ENCODE assay signal across 1 cellular context in the genomic region with DNA sequence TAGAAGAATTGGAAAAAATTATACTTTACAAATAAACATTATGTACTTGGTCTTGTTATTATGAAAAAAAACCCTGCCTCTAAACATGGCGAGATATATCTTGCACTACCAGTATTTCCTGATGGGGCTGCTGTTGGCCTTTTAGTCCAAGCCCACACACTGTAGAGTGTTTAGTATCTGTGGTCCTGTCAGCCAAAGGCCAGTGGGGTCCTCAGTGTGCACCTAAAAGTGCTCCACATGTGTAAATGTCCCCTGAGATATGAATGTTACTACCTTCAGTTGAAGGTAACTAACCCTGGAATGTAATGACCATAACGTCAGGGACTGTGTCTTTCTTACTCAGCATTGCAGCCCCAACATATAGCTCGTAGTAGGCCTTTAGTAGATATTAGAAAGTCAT.
TF ChIP-seq lines count a peak whose summit lies in the region.

No MANE protein-coding gene starts in this region.

TF ChIP-seq in HepG2, 621 proteins besides CTCF, POLR2A, EP300 and RAD21 (continued from another document and continues in another):
- TF ChIP-seq, protein P1, sequence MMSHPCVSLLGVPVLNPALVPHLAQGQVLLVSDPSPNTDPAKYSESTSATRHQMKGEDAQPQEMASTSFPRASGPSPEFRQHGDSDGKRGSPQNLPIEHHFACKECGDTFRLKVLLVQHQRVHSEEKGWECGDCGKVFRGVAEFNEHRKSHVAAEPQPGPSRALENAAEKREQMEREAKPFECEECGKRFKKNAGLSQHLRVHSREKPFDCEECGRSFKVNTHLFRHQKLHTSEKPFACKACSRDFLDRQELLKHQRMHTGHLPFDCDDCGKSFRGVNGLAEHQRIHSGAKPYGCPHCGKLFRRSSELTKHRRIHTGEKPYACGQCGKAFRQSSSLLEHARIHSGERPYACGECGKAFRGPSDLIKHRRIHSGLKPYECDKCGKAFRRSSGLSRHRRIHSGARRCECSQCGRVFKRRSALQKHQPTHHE (CRISPR knock-in tag; IDR thresholded peaks at IDR 0.05; ENCODE audit: borderline replicate concordance), result no peak
- TF ChIP-seq MEF2D (CRISPR knock-in tag; IDR thresholded peaks at IDR 0.05) (no peak), YEATS2 (CRISPR knock-in tag; IDR thresholded peaks at IDR 0.05; ENCODE audit: borderline replicate concordance) (no peak), ZFP90 (CRISPR knock-in tag; IDR thresholded peaks at IDR 0.05; ENCODE audit: borderline replicate concordance) (no peak), MAFG (CRISPR knock-in tag; IDR thresholded peaks at IDR 0.05) (no peak), ZBTB7A (CRISPR knock-in tag; IDR thresholded peaks at IDR 0.05) (no peak), JUND (CRISPR knock-in tag; IDR thresholded peaks at IDR 0.05) (no peak), NFYC (CRISPR knock-in tag; IDR thresholded peaks at IDR 0.05) (no peak), SRF (IDR thresholded peaks at IDR 0.05; ENCODE audit: low read depth, low read length) (no peak), ZNF761 (CRISPR knock-in tag; conservative IDR thresholded peaks at IDR 0.05) (no peak), ZNF841 (CRISPR knock-in tag; IDR thresholded peaks at IDR 0.05; ENCODE audit: borderline replicate concordance) (no peak), TOPORS (CRISPR knock-in tag; IDR thresholded peaks at IDR 0.05) (no peak), SMC3 (IDR thresholded peaks at IDR 0.05; ENCODE audit: low read length) (peak; percentile 91), SOX5 (CRISPR knock-in tag; IDR thresholded peaks at IDR 0.05; ENCODE audit: borderline replicate concordance) (no peak), MIXL1 (CRISPR knock-in tag; IDR thresholded peaks at IDR 0.05) (peak; percentile 29; the same call in 1 of the 2 replicates), WIZ (CRISPR knock-in tag; IDR thresholded peaks at IDR 0.05) (peak; percentile 72; the same call in 1 of the 2 replicates), MTF1 (CRISPR knock-in tag; IDR thresholded peaks at IDR 0.05) (no peak), ZNF34 (CRISPR knock-in tag; IDR thresholded peaks at IDR 0.05; ENCODE audit: borderline replicate concordance) (no peak), RARA (CRISPR knock-in tag; IDR thresholded peaks at IDR 0.05) (peak; percentile 18; the same call in 1 of the 2 replicates), ZNF792 (CRISPR knock-in tag; IDR thresholded peaks at IDR 0.05) (no peak)
- TF ChIP-seq, protein P2, sequence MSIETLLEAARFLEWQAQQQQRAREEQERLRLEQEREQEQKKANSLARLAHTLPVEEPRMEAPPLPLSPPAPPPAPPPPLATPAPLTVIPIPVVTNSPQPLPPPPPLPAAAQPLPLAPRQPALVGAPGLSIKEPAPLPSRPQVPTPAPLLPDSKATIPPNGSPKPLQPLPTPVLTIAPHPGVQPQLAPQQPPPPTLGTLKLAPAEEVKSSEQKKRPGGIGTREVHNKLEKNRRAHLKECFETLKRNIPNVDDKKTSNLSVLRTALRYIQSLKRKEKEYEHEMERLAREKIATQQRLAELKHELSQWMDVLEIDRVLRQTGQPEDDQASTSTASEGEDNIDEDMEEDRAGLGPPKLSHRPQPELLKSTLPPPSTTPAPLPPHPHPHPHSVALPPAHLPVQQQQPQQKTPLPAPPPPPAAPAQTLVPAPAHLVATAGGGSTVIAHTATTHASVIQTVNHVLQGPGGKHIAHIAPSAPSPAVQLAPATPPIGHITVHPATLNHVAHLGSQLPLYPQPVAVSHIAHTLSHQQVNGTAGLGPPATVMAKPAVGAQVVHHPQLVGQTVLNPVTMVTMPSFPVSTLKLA (IDR thresholded peaks at IDR 0.05), result no peak
- TF ChIP-seq, protein P3, sequence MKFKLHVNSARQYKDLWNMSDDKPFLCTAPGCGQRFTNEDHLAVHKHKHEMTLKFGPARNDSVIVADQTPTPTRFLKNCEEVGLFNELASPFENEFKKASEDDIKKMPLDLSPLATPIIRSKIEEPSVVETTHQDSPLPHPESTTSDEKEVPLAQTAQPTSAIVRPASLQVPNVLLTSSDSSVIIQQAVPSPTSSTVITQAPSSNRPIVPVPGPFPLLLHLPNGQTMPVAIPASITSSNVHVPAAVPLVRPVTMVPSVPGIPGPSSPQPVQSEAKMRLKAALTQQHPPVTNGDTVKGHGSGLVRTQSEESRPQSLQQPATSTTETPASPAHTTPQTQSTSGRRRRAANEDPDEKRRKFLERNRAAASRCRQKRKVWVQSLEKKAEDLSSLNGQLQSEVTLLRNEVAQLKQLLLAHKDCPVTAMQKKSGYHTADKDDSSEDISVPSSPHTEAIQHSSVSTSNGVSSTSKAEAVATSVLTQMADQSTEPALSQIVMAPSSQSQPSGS (CRISPR knock-in tag; IDR thresholded peaks at IDR 0.05), result no peak
- TF ChIP-seq, protein P4, sequence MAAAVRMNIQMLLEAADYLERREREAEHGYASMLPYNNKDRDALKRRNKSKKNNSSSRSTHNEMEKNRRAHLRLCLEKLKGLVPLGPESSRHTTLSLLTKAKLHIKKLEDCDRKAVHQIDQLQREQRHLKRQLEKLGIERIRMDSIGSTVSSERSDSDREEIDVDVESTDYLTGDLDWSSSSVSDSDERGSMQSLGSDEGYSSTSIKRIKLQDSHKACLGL (CRISPR knock-in tag; IDR thresholded peaks at IDR 0.05), result no peak
- TF ChIP-seq, protein P5, sequence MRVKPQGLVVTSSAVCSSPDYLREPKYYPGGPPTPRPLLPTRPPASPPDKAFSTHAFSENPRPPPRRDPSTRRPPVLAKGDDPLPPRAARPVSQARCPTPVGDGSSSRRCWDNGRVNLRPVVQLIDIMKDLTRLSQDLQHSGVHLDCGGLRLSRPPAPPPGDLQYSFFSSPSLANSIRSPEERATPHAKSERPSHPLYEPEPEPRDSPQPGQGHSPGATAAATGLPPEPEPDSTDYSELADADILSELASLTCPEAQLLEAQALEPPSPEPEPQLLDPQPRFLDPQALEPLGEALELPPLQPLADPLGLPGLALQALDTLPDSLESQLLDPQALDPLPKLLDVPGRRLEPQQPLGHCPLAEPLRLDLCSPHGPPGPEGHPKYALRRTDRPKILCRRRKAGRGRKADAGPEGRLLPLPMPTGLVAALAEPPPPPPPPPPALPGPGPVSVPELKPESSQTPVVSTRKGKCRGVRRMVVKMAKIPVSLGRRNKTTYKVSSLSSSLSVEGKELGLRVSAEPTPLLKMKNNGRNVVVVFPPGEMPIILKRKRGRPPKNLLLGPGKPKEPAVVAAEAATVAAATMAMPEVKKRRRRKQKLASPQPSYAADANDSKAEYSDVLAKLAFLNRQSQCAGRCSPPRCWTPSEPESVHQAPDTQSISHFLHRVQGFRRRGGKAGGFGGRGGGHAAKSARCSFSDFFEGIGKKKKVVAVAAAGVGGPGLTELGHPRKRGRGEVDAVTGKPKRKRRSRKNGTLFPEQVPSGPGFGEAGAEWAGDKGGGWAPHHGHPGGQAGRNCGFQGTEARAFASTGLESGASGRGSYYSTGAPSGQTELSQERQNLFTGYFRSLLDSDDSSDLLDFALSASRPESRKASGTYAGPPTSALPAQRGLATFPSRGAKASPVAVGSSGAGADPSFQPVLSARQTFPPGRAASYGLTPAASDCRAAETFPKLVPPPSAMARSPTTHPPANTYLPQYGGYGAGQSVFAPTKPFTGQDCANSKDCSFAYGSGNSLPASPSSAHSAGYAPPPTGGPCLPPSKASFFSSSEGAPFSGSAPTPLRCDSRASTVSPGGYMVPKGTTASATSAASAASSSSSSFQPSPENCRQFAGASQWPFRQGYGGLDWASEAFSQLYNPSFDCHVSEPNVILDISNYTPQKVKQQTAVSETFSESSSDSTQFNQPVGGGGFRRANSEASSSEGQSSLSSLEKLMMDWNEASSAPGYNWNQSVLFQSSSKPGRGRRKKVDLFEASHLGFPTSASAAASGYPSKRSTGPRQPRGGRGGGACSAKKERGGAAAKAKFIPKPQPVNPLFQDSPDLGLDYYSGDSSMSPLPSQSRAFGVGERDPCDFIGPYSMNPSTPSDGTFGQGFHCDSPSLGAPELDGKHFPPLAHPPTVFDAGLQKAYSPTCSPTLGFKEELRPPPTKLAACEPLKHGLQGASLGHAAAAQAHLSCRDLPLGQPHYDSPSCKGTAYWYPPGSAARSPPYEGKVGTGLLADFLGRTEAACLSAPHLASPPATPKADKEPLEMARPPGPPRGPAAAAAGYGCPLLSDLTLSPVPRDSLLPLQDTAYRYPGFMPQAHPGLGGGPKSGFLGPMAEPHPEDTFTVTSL (CRISPR knock-in tag; IDR thresholded peaks at IDR 0.05; ENCODE audit: borderline replicate concordance), result no peak
- TF ChIP-seq, protein P6, sequence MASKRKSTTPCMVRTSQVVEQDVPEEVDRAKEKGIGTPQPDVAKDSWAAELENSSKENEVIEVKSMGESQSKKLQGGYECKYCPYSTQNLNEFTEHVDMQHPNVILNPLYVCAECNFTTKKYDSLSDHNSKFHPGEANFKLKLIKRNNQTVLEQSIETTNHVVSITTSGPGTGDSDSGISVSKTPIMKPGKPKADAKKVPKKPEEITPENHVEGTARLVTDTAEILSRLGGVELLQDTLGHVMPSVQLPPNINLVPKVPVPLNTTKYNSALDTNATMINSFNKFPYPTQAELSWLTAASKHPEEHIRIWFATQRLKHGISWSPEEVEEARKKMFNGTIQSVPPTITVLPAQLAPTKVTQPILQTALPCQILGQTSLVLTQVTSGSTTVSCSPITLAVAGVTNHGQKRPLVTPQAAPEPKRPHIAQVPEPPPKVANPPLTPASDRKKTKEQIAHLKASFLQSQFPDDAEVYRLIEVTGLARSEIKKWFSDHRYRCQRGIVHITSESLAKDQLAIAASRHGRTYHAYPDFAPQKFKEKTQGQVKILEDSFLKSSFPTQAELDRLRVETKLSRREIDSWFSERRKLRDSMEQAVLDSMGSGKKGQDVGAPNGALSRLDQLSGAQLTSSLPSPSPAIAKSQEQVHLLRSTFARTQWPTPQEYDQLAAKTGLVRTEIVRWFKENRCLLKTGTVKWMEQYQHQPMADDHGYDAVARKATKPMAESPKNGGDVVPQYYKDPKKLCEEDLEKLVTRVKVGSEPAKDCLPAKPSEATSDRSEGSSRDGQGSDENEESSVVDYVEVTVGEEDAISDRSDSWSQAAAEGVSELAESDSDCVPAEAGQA (IDR thresholded peaks at IDR 0.05; ENCODE audit: low read depth), result no peak
- TF ChIP-seq, protein P6 (CRISPR knock-in tag; IDR thresholded peaks at IDR 0.05; ENCODE audit: borderline replicate concordance), result no peak
- TF ChIP-seq, protein P7, sequence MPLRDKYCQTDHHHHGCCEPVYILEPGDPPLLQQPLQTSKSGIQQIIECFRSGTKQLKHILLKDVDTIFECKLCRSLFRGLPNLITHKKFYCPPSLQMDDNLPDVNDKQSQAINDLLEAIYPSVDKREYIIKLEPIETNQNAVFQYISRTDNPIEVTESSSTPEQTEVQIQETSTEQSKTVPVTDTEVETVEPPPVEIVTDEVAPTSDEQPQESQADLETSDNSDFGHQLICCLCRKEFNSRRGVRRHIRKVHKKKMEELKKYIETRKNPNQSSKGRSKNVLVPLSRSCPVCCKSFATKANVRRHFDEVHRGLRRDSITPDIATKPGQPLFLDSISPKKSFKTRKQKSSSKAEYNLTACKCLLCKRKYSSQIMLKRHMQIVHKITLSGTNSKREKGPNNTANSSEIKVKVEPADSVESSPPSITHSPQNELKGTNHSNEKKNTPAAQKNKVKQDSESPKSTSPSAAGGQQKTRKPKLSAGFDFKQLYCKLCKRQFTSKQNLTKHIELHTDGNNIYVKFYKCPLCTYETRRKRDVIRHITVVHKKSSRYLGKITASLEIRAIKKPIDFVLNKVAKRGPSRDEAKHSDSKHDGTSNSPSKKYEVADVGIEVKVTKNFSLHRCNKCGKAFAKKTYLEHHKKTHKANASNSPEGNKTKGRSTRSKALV (CRISPR knock-in tag; IDR thresholded peaks at IDR 0.05), result no peak
- TF ChIP-seq, protein P8, sequence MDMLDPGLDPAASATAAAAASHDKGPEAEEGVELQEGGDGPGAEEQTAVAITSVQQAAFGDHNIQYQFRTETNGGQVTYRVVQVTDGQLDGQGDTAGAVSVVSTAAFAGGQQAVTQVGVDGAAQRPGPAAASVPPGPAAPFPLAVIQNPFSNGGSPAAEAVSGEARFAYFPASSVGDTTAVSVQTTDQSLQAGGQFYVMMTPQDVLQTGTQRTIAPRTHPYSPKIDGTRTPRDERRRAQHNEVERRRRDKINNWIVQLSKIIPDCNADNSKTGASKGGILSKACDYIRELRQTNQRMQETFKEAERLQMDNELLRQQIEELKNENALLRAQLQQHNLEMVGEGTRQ (IDR thresholded peaks at IDR 0.05; ENCODE audit: low read depth, low read length), result no peak
- TF ChIP-seq, protein P8 (CRISPR knock-in tag; IDR thresholded peaks at IDR 0.05; ENCODE audit: borderline replicate concordance), result no peak
- TF ChIP-seq, protein P9, sequence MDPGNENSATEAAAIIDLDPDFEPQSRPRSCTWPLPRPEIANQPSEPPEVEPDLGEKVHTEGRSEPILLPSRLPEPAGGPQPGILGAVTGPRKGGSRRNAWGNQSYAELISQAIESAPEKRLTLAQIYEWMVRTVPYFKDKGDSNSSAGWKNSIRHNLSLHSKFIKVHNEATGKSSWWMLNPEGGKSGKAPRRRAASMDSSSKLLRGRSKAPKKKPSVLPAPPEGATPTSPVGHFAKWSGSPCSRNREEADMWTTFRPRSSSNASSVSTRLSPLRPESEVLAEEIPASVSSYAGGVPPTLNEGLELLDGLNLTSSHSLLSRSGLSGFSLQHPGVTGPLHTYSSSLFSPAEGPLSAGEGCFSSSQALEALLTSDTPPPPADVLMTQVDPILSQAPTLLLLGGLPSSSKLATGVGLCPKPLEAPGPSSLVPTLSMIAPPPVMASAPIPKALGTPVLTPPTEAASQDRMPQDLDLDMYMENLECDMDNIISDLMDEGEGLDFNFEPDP (CRISPR knock-in tag; conservative IDR thresholded peaks at IDR 0.05), result no peak
